Comparison of ENCODE assay signal across 9 cellular contexts in genomic region chr13:110525328-110526319, GRCh38. TPM values are rescaled to one million over a fixed set of nuclear protein-coding genes. Genes with fewer than 3 reads are reported as not detected.
DNase-seq lines count a peak whose midpoint lies in the region; ATAC-seq lines count a peak whose summit lies in the region.
"Had no signal": no experiment of that assay in that cellular context is flagged by ENCODE, and none has a peak within 500 bp of the region (broad histone marks: within the 10 kb centered on the region; RNA-seq: fewer than 3 reads in every experiment).

No MANE protein-coding gene starts in this region.

- no peaks in the 10 kb centered on the region for H3K9me3 Mint-ChIP-seq in activated naive CD4-positive, alpha-beta T cell treated with anti-CD3 and anti-CD28 coated beads, Interleukin-2, amount 50 U/mL, for 24 hours
- H3K9me3 Mint-ChIP-seq: stimulated activated naive CD8-positive, alpha-beta T cell treated with anti-CD3 and anti-CD28 coated beads, Interleukin-15, Interleukin-2, amounts not matched to agents 100 ng/mL and 50 ng/mL, for 24 hours had no signal

- DNase-seq in activated naive CD4-positive, alpha-beta T cell treated with Interleukin-2 at 50 U/mL for 16 hours, result no peak
- DNase-seq in NCI-H345 treated with DMSO at 0.1 percent for 48 hours (lab: John Stamatoyannopoulos, UW; ENCODE audit: unreplicated experiment), result peak; percentile 92
- no peak for DNase-seq in left lobe of liver (ENCODE audit: low spot score)
- no peak for DNase-seq in DMS114 treated with DMSO at 0.1 percent for 48 hours (lab: John Stamatoyannopoulos, UW; ENCODE audit: unreplicated experiment)
- no peak for DNase-seq in MV-4-11 (lab: John Stamatoyannopoulos, UW)
- DNase-seq in cortex of kidney (lab: John Stamatoyannopoulos, UW), result no peak

- H3K27ac Mint-ChIP-seq in activated naive CD4-positive, alpha-beta T cell treated with anti-CD3 and anti-CD28 coated beads, Interleukin-2, amount 50 U/mL, for 24 hours, result no peak overlapping the region
- H3K27ac Mint-ChIP-seq: stimulated activated naive CD8-positive, alpha-beta T cell treated with anti-CD3 and anti-CD28 coated beads, Interleukin-15, Interleukin-2, amounts not matched to agents 100 ng/mL and 50 ng/mL, for 24 hours had no signal

- H3K4me1 Mint-ChIP-seq in activated naive CD4-positive, alpha-beta T cell treated with anti-CD3 and anti-CD28 coated beads, Interleukin-2, amount 50 U/mL, for 24 hours, result peaks cover 32% of the 10 kb centered on the region

- no peaks in the 10 kb centered on the region for H3K36me3 Mint-ChIP-seq in activated naive CD4-positive, alpha-beta T cell treated with anti-CD3 and anti-CD28 coated beads, Interleukin-2, amount 50 U/mL, for 24 hours

- no peaks in the 10 kb centered on the region for H3K27me3 Mint-ChIP-seq in activated naive CD4-positive, alpha-beta T cell treated with anti-CD3 and anti-CD28 coated beads, Interleukin-2, amount 50 U/mL, for 24 hours
- H3K27me3 Mint-ChIP-seq: stimulated activated naive CD8-positive, alpha-beta T cell treated with anti-CD3 and anti-CD28 coated beads, Interleukin-15, Interleukin-2, amounts not matched to agents 100 ng/mL and 50 ng/mL, for 24 hours had no signal

- H3K4me3 Mint-ChIP-seq in activated naive CD4-positive, alpha-beta T cell treated with anti-CD3 and anti-CD28 coated beads, Interleukin-2, amount 50 U/mL, for 24 hours, result peak overlapping the region; percentile 64
- H3K4me3 Mint-ChIP-seq: stimulated activated naive CD8-positive, alpha-beta T cell treated with anti-CD3 and anti-CD28 coated beads, Interleukin-15, Interleukin-2, amounts not matched to agents 100 ng/mL and 50 ng/mL, for 24 hours had no signal

- peak; percentile 62 for ATAC-seq in HG02970 (IDR thresholded peaks at IDR 0.05; ENCODE audit: low FRiP score, unreplicated experiment)
- ATAC-seq in left lobe of liver, result peak; percentile 14

RNA-seq across cellular contexts. Expression of gene RAB20, which starts 35.9 kb away (rescaled TPM):
- total RNA-seq in left lobe of liver, result 12.3 TPM
